ENCODE assay signal across 12 cellular contexts in genomic region chr21:42579456-42580075, GRCh38.
DNase-seq lines count a peak whose midpoint lies in the region; ATAC-seq, FAIRE-seq and TF ChIP-seq lines count a peak whose summit lies in the region.
"Had no signal": no experiment of that assay in that cellular context is flagged by ENCODE, and none has a peak within 500 bp of the region (broad histone marks: within the 10 kb centered on the region; RNA-seq: fewer than 3 reads in every experiment).

No MANE protein-coding gene starts in this region.

- H3K4me1 ChIP-seq in GM23338 (ENCODE audit: insufficient read depth), result no peaks in the 10 kb centered on the region
- no peaks in the 10 kb centered on the region for H3K4me1 ChIP-seq in kidney (ENCODE audit: control insufficient read depth in 1 of 2, insufficient read depth in 1 of 2, low read depth in 1 of 2, low read length in 2 of 2)
- H3K4me1 ChIP-seq in gastroesophageal sphincter, result no peaks in the 10 kb centered on the region

- peaks cover 10% of the 10 kb centered on the region for H3K9me3 Mint-ChIP-seq in activated T-cell treated with anti-CD3 and anti-CD28 coated beads, Interleukin-2, amount 50 U/mL, for 24 hours
- H3K9me3 Mint-ChIP-seq in GM23338, result peaks cover 19% of the 10 kb centered on the region

- H3K9ac ChIP-seq in kidney (ENCODE audit: low read length in 2 of 2), result no peak overlapping the region
- H3K9ac ChIP-seq: BLaER1 treated with 17β-estradiol and CSF1 and Interleukin-3, amounts not matched to agents 10 nM and 100 nM had no signal

- H3K27me3 Mint-ChIP-seq in activated T-cell treated with anti-CD3 and anti-CD28 coated beads, Interleukin-2, amount 50 U/mL, for 24 hours, result no peaks in the 10 kb centered on the region
- H3K27me3 Mint-ChIP-seq in GM23338 (ENCODE audit: insufficient read depth, low read depth, poor library complexity), result peaks cover 15% of the 10 kb centered on the region

- H3F3A ChIP-seq in GM23338 (replicated peaks; ENCODE audit: low read depth), result 0 out of 2 replicates have a peak, but pooled peaks cover 4% of the 10 kb centered on the region

- peak; percentile 17 for DNase-seq in activated T-cell treated with anti-CD3 and anti-CD28 coated beads, Interleukin-2, amount 50 U/mL, for 24 hours
- DNase-seq in activated T-cell treated with anti-CD3 and anti-CD28 coated beads, Interleukin-2, amount 50 U/mL, for 48 hours, result no peak
- DNase-seq in GM23338 (ENCODE audit: low spot score) (no peak), kidney (peak; percentile 58), sciatic nerve (ENCODE audit: low spot score) (peak; percentile 45), DMS 273 treated with DMSO at 0.1 percent for 48 hours (lab: John Stamatoyannopoulos, UW) (no peak)
- DNase-seq: NCI-H1436, NCI-H510A treated with DMSO at 0.1 percent for 48 hours had no signal

- H3K4me2 ChIP-seq in GM23338, result no peak overlapping the region
- H3K4me2 ChIP-seq: BLaER1 treated with 17β-estradiol and CSF1 and Interleukin-3, amounts not matched to agents 10 nM and 100 nM had no signal

- no peaks in the 10 kb centered on the region for H3K79me2 ChIP-seq in GM23338 (replicated peaks; ENCODE audit: insufficient read depth)

- intact Hi-C loops in kidney (cut with DNase I) (no loop called here), sciatic nerve (cut with DNase I) (loop anchor here (10.0 kb wide), 1 partner anchor 55 kb away; no protein-coding TSS in a partner anchor)

- H3K36me3 ChIP-seq in GM23338 (ENCODE audit: insufficient read depth), result peaks cover 11% of the 10 kb centered on the region; the same call in 1 of the 2 replicates
- peaks cover 0 to 3% of the 10 kb centered on the region in 2 donors for H3K36me3 ChIP-seq in kidney (ENCODE audit: control insufficient read depth in 1 of 2, insufficient read depth in 2 of 2, low read length in 2 of 2)
- peaks cover 0 to 33% of the 10 kb centered on the region in 2 donors for H3K36me3 ChIP-seq in gastroesophageal sphincter

- peak; percentile 26 for ATAC-seq in GM23338
- ATAC-seq in sciatic nerve, result no peak
- ATAC-seq in HG02642 (IDR thresholded peaks at IDR 0.05; ENCODE audit: poor library complexity, unreplicated experiment), result no peak
- ATAC-seq in gastroesophageal sphincter, result no peak
- ATAC-seq: HCT116 had no signal

- no peak overlapping the region for H3K27ac ChIP-seq in GM23338 (ENCODE audit: low read depth)
- H3K27ac ChIP-seq in kidney (ENCODE audit: low read depth in 2 of 2, low read length in 2 of 2), result no peak overlapping the region
- no peak overlapping the region for H3K27ac ChIP-seq in gastroesophageal sphincter
- H3K27ac ChIP-seq: BLaER1 treated with 17β-estradiol and CSF1 and Interleukin-3, amounts not matched to agents 10 nM and 100 nM had no signal

- H3K27ac Mint-ChIP-seq in activated T-cell treated with anti-CD3 and anti-CD28 coated beads, Interleukin-2, amount 50 U/mL, for 24 hours, result no peak overlapping the region
- no peak overlapping the region for H3K27ac Mint-ChIP-seq in GM23338

- no peak overlapping the region for H3K4me3 ChIP-seq in GM23338
- no peak overlapping the region for H3K4me3 ChIP-seq in kidney (ENCODE audit: low read length in 2 of 2)
- no peak overlapping the region for H3K4me3 ChIP-seq in gastroesophageal sphincter
- H3K4me3 ChIP-seq: BLaER1 treated with 17β-estradiol and CSF1 and Interleukin-3, amounts not matched to agents 10 nM and 100 nM had no signal

- H4K20me1 ChIP-seq in GM23338 (replicated peaks; ENCODE audit: insufficient read depth), result no peaks in the 10 kb centered on the region

- no peaks in the 10 kb centered on the region; the same call in 1 of the 2 replicates for H3K9me2 ChIP-seq in GM23338 (ENCODE audit: insufficient read depth)

- no peak for TF ChIP-seq EP300 in gastroesophageal sphincter (IDR thresholded peaks at IDR 0.05)

- H3K36me3 Mint-ChIP-seq in activated T-cell treated with anti-CD3 and anti-CD28 coated beads, Interleukin-2, amount 50 U/mL, for 24 hours (ENCODE audit: low read depth), result peaks cover 39% of the 10 kb centered on the region
- H3K36me3 Mint-ChIP-seq in GM23338 (ENCODE audit: low read depth), result peaks cover 42% of the 10 kb centered on the region

- H3K4me1 Mint-ChIP-seq in activated T-cell treated with anti-CD3 and anti-CD28 coated beads, Interleukin-2, amount 50 U/mL, for 24 hours (ENCODE audit: low read depth), result no peaks in the 10 kb centered on the region
- H3K4me1 Mint-ChIP-seq in GM23338, result no peaks in the 10 kb centered on the region

- FAIRE-seq in kidney (lab: Jason Lieb, UNC), result no peak

- H2AFZ ChIP-seq in GM23338, result no peak overlapping the region

- H3K27me3 ChIP-seq in GM23338 (ENCODE audit: insufficient read depth) (no peaks in the 10 kb centered on the region), gastroesophageal sphincter (no peaks in the 10 kb centered on the region)
- H3K27me3 ChIP-seq: BLaER1 treated with 17β-estradiol and CSF1 and Interleukin-3, amounts not matched to agents 10 nM and 100 nM had no signal

- WGBS in gastroesophageal sphincter (ENCODE audit: low coverage in 1 of 2), 2 donors, result 67 to 84% methylated on average over 6 to 10 of the region's 22 CpGs

- H3K9me3 ChIP-seq in kidney (ENCODE audit: control insufficient read depth in 1 of 2, low read length in 2 of 2), result no peaks in the 10 kb centered on the region
- H3K9me3 ChIP-seq in gastroesophageal sphincter, result peaks cover 0 to 18% (median 0%) of the 10 kb centered on the region in 3 donors

- H3K4me3 Mint-ChIP-seq in activated T-cell treated with anti-CD3 and anti-CD28 coated beads, Interleukin-2, amount 50 U/mL, for 24 hours, result no peak overlapping the region
- H3K4me3 Mint-ChIP-seq in GM23338, result no peak overlapping the region

- TF ChIP-seq POLR2A in gastroesophageal sphincter (IDR thresholded peaks at IDR 0.05), result no peak

- TF ChIP-seq CTCF in GM23338 (conservative IDR thresholded peaks at IDR 0.05; ENCODE audit: low read depth in 2 of 2) (no peak), kidney (IDR thresholded peaks at IDR 0.05; ENCODE audit: borderline replicate concordance, extremely low read depth, insufficient read depth) (no peak), gastroesophageal sphincter (IDR thresholded peaks at IDR 0.05) (no peak)

TF ChIP-seq in GM23338, 12 proteins besides CTCF, POLR2A, EP300 and RAD21 (continues in another document):
- TF ChIP-seq ETS1 (IDR thresholded peaks at IDR 0.05) (no peak), ZNF114 (CRISPR knock-in tag; IDR thresholded peaks at IDR 0.05) (no peak), JUNB (IDR thresholded peaks at IDR 0.05; ENCODE audit: unreplicated experiment) (no peak), ZNF331 (CRISPR knock-in tag; IDR thresholded peaks at IDR 0.05; ENCODE audit: low read depth) (no peak), NANOG (IDR thresholded peaks at IDR 0.05; ENCODE audit: borderline replicate concordance) (no peak)

Comparison
In these comparisons a context has a peak if more than half of its experiments do, and no peak if none do; other contexts are left out.
1. DNase-seq: peak in activated T-cell treated with anti-CD3 and anti-CD28 coated beads, Interleukin-2, amount 50 U/mL, for 24 hours (single experiment), kidney (single experiment) and sciatic nerve (single experiment); none in activated T-cell treated with anti-CD3 and anti-CD28 coated beads, Interleukin-2, amount 50 U/mL, for 48 hours (0 of 2), GM23338 (single experiment) and DMS 273 treated with DMSO at 0.1 percent for 48 hours (single experiment).